In genomic region chr10:26457088-26457487, GRCh38 we compare ENCODE assay signal across 11 cellular contexts. TPM values are rescaled to one million over a fixed set of nuclear protein-coding genes. Genes with fewer than 3 reads are reported as not detected.
DNase-seq lines count a peak whose midpoint lies in the region; ATAC-seq and TF ChIP-seq lines count a peak whose summit lies in the region.
"Had no signal": no experiment of that assay in that cellular context is flagged by ENCODE, and none has a peak within 500 bp of the region (broad histone marks: within the 10 kb centered on the region; RNA-seq: fewer than 3 reads in every experiment).

No MANE protein-coding gene starts in this region.

- POLR2A ChIA-PET in naive thymus-derived CD8-positive, alpha-beta T cell (lab: Charles Lee), result interaction anchor here (0.7 to 1.2 kb wide), 2 partner anchors 11 to 26 kb away, joined by 3 to 6 read pairs; no protein-coding TSS in a partner anchor

- H3K4me1 ChIP-seq in colonic mucosa, result no peaks in the 10 kb centered on the region

- H3K36me3 ChIP-seq in brain microvascular endothelial cell (replicated peaks) (no peaks in the 10 kb centered on the region), colonic mucosa (no peaks in the 10 kb centered on the region)
- H3K36me3 ChIP-seq: stomach had no signal

- no peaks in the 10 kb centered on the region for H3K9me3 ChIP-seq in colonic mucosa

- peaks cover 5 to 34% (median 27%) of the 10 kb centered on the region in 3 donors for H3K36me3 Mint-ChIP-seq in naive thymus-derived CD8-positive, alpha-beta T cell

- H3K27me3 ChIP-seq in brain microvascular endothelial cell (replicated peaks), result no peaks in the 10 kb centered on the region
- H3K27me3 ChIP-seq in colonic mucosa, result no peaks in the 10 kb centered on the region
- H3K27me3 ChIP-seq: stomach had no signal

- H3K27me3 Mint-ChIP-seq in naive thymus-derived CD8-positive, alpha-beta T cell, result no peaks in the 10 kb centered on the region
- H3K27me3 Mint-ChIP-seq: progenitor cell of endocrine pancreas had no signal

- intact Hi-C loops in colonic mucosa (cut with DNase I), result no loop called here

- ATAC-seq in GM18867 (IDR thresholded peaks at IDR 0.05; ENCODE audit: unreplicated experiment) (peak; percentile 95), GM21717 (IDR thresholded peaks at IDR 0.05; ENCODE audit: unreplicated experiment) (peak; percentile 92), HG03457 (IDR thresholded peaks at IDR 0.05; ENCODE audit: unreplicated experiment) (peak; percentile 82)
- ATAC-seq in naive thymus-derived CD8-positive, alpha-beta T cell, result peak in 1 of 2 donors; percentile 16

- peaks cover 0 to 6% (median 0%) of the 10 kb centered on the region in 9 donors for H3K9me3 Mint-ChIP-seq in naive thymus-derived CD8-positive, alpha-beta T cell

- H3K27ac Mint-ChIP-seq in naive thymus-derived CD8-positive, alpha-beta T cell, result peak overlapping the region; percentile 65 to 100 (median 80)
- H3K27ac Mint-ChIP-seq: progenitor cell of endocrine pancreas had no signal

- DNase-seq in naive thymus-derived CD8-positive, alpha-beta T cell, result no peak
- DNase-seq in brain microvascular endothelial cell, result no peak
- no peak for DNase-seq in NCI-H187 treated with DMSO at 0.1 percent for 48 hours (lab: John Stamatoyannopoulos, UW)
- DNase-seq in colonic mucosa, result no peak
- DNase-seq: NCI-H1436, stomach, T1000 had no signal

- TF ChIP-seq CTCF in brain microvascular endothelial cell (IDR thresholded peaks at IDR 0.05; ENCODE audit: low read depth, low read length, missing control alignments) (no peak), colonic mucosa (IDR thresholded peaks at IDR 0.05) (no peak)

- H3K4me3 ChIP-seq in brain microvascular endothelial cell (ENCODE audit: low read depth, low read length), result no peak overlapping the region
- H3K4me3 ChIP-seq in colonic mucosa, result no peak overlapping the region
- H3K4me3 ChIP-seq: stomach had no signal

- H3K9ac ChIP-seq in colonic mucosa (ENCODE audit: low read depth in 2 of 2, low read length in 2 of 2), result no peak overlapping the region

- in situ Hi-C loops in brain microvascular endothelial cell (cut with HindIII; ENCODE audit: low pct_ligation_motif_present, low sequenced_read_pairs), result no loop called here

- peak overlapping the region in 9 of 10 donors; percentile 55 to 75 (median 66) for H3K4me3 Mint-ChIP-seq in naive thymus-derived CD8-positive, alpha-beta T cell

- H3K4me1 Mint-ChIP-seq in naive thymus-derived CD8-positive, alpha-beta T cell, result peaks cover 46 to 80% (median 76%) of the 10 kb centered on the region in 4 donors

- H3K27ac ChIP-seq in brain microvascular endothelial cell (no peak overlapping the region), colonic mucosa (no peak overlapping the region)
- H3K27ac ChIP-seq: stomach had no signal

RNA-seq across cellular contexts. Expression of gene APBB1IP, which starts 18.9 kb away (rescaled TPM):
- 100 to 1,000 TPM in 1 of 2 experiments, 10 to 100 TPM in 1; 91.6 to 102 TPM for total RNA-seq in naive thymus-derived CD8-positive, alpha-beta T cell
- 10 to 100 TPM; 50.0 to 68.5 (median 65.1) TPM for polyA plus RNA-seq in naive thymus-derived CD8-positive, alpha-beta T cell
- total RNA-seq in colonic mucosa, result 1 to 10 TPM; 2.1 to 2.8 TPM

Comparison
In these comparisons a context has a peak if more than half of its experiments do, and no peak if none do; other contexts are left out.
1. RNA of gene APBB1IP, which starts 18.9 kb away (total RNA-seq): 91.6 to 102 TPM in naive thymus-derived CD8-positive, alpha-beta T cell; 2.1 to 2.8 TPM in colonic mucosa; every median in the first group is over 10 times any median in the second.